ENCODE assay signal across 1 cellular context in genomic region chr6:121334299-121335104, GRCh38.
A peak's percentile ranks its signal among the peaks of the same experiment; 100 is the strongest.
TF ChIP-seq lines count a peak whose summit lies in the region.

TSS of gene TBC1D32 (minus strand) at chr6:121334480. CDS start at chr6:121334430, 50 bp downstream.

TF ChIP-seq in HEK293, 187 proteins besides CTCF, POLR2A, EP300 and RAD21 (continued from another document and continues in another):
- 0 out of 2 replicates have a peak, but pooled peaks have one; percentile 35 for TF ChIP-seq ZNF76 (tag by site-specific recombination; IDR thresholded peaks at IDR 0.05; ENCODE audit: borderline replicate concordance, low read depth)
- TF ChIP-seq ZNF174 (tag by site-specific recombination; IDR thresholded peaks at IDR 0.05) = no peak
- TF ChIP-seq, protein P1, sequence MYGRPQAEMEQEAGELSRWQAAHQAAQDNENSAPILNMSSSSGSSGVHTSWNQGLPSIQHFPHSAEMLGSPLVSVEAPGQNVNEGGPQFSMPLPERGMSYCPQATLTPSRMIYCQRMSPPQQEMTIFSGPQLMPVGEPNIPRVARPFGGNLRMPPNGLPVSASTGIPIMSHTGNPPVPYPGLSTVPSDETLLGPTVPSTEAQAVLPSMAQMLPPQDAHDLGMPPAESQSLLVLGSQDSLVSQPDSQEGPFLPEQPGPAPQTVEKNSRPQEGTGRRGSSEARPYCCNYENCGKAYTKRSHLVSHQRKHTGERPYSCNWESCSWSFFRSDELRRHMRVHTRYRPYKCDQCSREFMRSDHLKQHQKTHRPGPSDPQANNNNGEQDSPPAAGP (tag by site-specific recombination; IDR thresholded peaks at IDR 0.05) = peak; percentile 46; the same call in 1 of the 2 replicates
- peak; percentile 41; the same call in 1 of the 2 replicates for TF ChIP-seq ZNF777 (tag by site-specific recombination; IDR thresholded peaks at IDR 0.05; ENCODE audit: borderline replicate concordance)
- no peak for TF ChIP-seq HOXA7 (CRISPR knock-in tag; IDR thresholded peaks at IDR 0.05; ENCODE audit: borderline replicate concordance)
- no peak for TF ChIP-seq OSR2 (tag by site-specific recombination; IDR thresholded peaks at IDR 0.05)
- TF ChIP-seq ZNF791 (tag by site-specific recombination; IDR thresholded peaks at IDR 0.05) = no peak
- TF ChIP-seq ZNF248 (tag by site-specific recombination; IDR thresholded peaks at IDR 0.05) = no peak
- TF ChIP-seq SALL2 (tag by site-specific recombination; IDR thresholded peaks at IDR 0.05; ENCODE audit: borderline replicate concordance) = no peak
- TF ChIP-seq, protein P2, sequence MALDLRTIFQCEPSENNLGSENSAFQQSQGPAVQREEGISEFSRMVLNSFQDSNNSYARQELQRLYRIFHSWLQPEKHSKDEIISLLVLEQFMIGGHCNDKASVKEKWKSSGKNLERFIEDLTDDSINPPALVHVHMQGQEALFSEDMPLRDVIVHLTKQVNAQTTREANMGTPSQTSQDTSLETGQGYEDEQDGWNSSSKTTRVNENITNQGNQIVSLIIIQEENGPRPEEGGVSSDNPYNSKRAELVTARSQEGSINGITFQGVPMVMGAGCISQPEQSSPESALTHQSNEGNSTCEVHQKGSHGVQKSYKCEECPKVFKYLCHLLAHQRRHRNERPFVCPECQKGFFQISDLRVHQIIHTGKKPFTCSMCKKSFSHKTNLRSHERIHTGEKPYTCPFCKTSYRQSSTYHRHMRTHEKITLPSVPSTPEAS (tag by site-specific recombination; IDR thresholded peaks at IDR 0.05) = no peak
- no peak; the same call in 1 of the 2 replicates for TF ChIP-seq ZNF792 (tag by site-specific recombination; IDR thresholded peaks at IDR 0.05)
- no peak for TF ChIP-seq BCL6B (tag by site-specific recombination; IDR thresholded peaks at IDR 0.05)
- 0 out of 2 replicates have a peak, but pooled peaks have one; percentile 17 for TF ChIP-seq ZSCAN23 (tag by site-specific recombination; IDR thresholded peaks at IDR 0.05)
- no peak; the same call in none of the 2 replicates for TF ChIP-seq ZIC2 (tag by site-specific recombination; IDR thresholded peaks at IDR 0.05)
- TF ChIP-seq ZNF223 (tag by site-specific recombination; IDR thresholded peaks at IDR 0.05) = peak; percentile 92
- TF ChIP-seq ZNF571 (tag by site-specific recombination; IDR thresholded peaks at IDR 0.05) = no peak
- TF ChIP-seq, protein P3, sequence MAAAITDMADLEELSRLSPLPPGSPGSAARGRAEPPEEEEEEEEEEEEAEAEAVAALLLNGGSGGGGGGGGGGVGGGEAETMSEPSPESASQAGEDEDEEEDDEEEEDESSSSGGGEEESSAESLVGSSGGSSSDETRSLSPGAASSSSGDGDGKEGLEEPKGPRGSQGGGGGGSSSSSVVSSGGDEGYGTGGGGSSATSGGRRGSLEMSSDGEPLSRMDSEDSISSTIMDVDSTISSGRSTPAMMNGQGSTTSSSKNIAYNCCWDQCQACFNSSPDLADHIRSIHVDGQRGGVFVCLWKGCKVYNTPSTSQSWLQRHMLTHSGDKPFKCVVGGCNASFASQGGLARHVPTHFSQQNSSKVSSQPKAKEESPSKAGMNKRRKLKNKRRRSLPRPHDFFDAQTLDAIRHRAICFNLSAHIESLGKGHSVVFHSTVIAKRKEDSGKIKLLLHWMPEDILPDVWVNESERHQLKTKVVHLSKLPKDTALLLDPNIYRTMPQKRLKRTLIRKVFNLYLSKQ (tag by site-specific recombination; IDR thresholded peaks at IDR 0.05; ENCODE audit: borderline replicate concordance) = no peak
- TF ChIP-seq ZNF280D (tag by site-specific recombination; IDR thresholded peaks at IDR 0.05) = no peak
- no peak; the same call in 1 of the 2 replicates for TF ChIP-seq KLF8 (tag by site-specific recombination; IDR thresholded peaks at IDR 0.05)
- no peak for TF ChIP-seq ZNF211 (tag by site-specific recombination; IDR thresholded peaks at IDR 0.05; ENCODE audit: low read depth)
- no peak for TF ChIP-seq ZNF514 (tag by site-specific recombination; IDR thresholded peaks at IDR 0.05)
- TF ChIP-seq ZNF341 (tag by site-specific recombination; IDR thresholded peaks at IDR 0.05; ENCODE audit: low read depth) = peak; percentile 80
- TF ChIP-seq KLF9 (tag by site-specific recombination; IDR thresholded peaks at IDR 0.05; ENCODE audit: low read depth) = no peak
- TF ChIP-seq ZNF311 (tag by site-specific recombination; IDR thresholded peaks at IDR 0.05; ENCODE audit: borderline replicate concordance) = no peak
- TF ChIP-seq ZNF292 (tag by site-specific recombination; IDR thresholded peaks at IDR 0.05; ENCODE audit: borderline replicate concordance, low read depth) = no peak
- TF ChIP-seq, protein P4, sequence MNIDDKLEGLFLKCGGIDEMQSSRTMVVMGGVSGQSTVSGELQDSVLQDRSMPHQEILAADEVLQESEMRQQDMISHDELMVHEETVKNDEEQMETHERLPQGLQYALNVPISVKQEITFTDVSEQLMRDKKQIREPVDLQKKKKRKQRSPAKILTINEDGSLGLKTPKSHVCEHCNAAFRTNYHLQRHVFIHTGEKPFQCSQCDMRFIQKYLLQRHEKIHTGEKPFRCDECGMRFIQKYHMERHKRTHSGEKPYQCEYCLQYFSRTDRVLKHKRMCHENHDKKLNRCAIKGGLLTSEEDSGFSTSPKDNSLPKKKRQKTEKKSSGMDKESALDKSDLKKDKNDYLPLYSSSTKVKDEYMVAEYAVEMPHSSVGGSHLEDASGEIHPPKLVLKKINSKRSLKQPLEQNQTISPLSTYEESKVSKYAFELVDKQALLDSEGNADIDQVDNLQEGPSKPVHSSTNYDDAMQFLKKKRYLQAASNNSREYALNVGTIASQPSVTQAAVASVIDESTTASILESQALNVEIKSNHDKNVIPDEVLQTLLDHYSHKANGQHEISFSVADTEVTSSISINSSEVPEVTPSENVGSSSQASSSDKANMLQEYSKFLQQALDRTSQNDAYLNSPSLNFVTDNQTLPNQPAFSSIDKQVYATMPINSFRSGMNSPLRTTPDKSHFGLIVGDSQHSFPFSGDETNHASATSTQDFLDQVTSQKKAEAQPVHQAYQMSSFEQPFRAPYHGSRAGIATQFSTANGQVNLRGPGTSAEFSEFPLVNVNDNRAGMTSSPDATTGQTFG (tag by site-specific recombination; IDR thresholded peaks at IDR 0.05; ENCODE audit: borderline replicate concordance) = no peak
- no peak for TF ChIP-seq ZNF202 (tag by site-specific recombination; IDR thresholded peaks at IDR 0.05; ENCODE audit: borderline replicate concordance)
- no peak for TF ChIP-seq ZNF621 (tag by site-specific recombination; IDR thresholded peaks at IDR 0.05)
- no peak for TF ChIP-seq ZNF530 (tag by site-specific recombination; IDR thresholded peaks at IDR 0.05; ENCODE audit: low read depth)
- no peak for TF ChIP-seq TSHZ1 (tag by site-specific recombination; IDR thresholded peaks at IDR 0.05; ENCODE audit: borderline replicate concordance)
- peak; percentile 60 for TF ChIP-seq ZFHX2 (tag by site-specific recombination; conservative IDR thresholded peaks at IDR 0.05)
- peak; percentile 96 for TF ChIP-seq ZBTB21 (tag by site-specific recombination; IDR thresholded peaks at IDR 0.05)
- TF ChIP-seq, protein P5, sequence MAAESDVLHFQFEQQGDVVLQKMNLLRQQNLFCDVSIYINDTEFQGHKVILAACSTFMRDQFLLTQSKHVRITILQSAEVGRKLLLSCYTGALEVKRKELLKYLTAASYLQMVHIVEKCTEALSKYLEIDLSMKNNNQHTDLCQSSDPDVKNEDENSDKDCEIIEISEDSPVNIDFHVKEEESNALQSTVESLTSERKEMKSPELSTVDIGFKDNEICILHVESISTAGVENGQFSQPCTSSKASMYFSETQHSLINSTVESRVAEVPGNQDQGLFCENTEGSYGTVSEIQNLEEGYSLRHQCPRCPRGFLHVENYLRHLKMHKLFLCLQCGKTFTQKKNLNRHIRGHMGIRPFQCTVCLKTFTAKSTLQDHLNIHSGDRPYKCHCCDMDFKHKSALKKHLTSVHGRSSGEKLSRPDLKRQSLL (tag by site-specific recombination; IDR thresholded peaks at IDR 0.05) = no peak
- no peak for TF ChIP-seq ZNF555 (tag by site-specific recombination; conservative IDR thresholded peaks at IDR 0.05)
- TF ChIP-seq, protein P6, sequence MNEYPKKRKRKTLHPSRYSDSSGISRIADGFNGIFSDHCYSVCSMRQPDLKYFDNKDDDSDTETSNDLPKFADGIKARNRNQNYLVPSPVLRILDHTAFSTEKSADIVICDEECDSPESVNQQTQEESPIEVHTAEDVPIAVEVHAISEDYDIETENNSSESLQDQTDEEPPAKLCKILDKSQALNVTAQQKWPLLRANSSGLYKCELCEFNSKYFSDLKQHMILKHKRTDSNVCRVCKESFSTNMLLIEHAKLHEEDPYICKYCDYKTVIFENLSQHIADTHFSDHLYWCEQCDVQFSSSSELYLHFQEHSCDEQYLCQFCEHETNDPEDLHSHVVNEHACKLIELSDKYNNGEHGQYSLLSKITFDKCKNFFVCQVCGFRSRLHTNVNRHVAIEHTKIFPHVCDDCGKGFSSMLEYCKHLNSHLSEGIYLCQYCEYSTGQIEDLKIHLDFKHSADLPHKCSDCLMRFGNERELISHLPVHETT (tag by site-specific recombination; IDR thresholded peaks at IDR 0.05) = no peak
- no peak for TF ChIP-seq KLF1 (tag by site-specific recombination; IDR thresholded peaks at IDR 0.05)
- no peak for TF ChIP-seq ZNF391 (tag by site-specific recombination; IDR thresholded peaks at IDR 0.05; ENCODE audit: borderline replicate concordance, low read depth)
- peak; percentile 76 for TF ChIP-seq ZBTB17 (tag by site-specific recombination; IDR thresholded peaks at IDR 0.05)
- no peak for TF ChIP-seq HOXD13 (CRISPR knock-in tag; IDR thresholded peaks at IDR 0.05; ENCODE audit: borderline replicate concordance)
- TF ChIP-seq ZNF132 (tag by site-specific recombination; IDR thresholded peaks at IDR 0.05; ENCODE audit: borderline replicate concordance) = no peak
- TF ChIP-seq ZNF155 (tag by site-specific recombination; IDR thresholded peaks at IDR 0.05) = no peak
- TF ChIP-seq ZNF558 (tag by site-specific recombination; IDR thresholded peaks at IDR 0.05) = no peak
- TF ChIP-seq TCF7L2 (IDR thresholded peaks at IDR 0.05; ENCODE audit: borderline replicate concordance, low read depth, low read length) = no peak
- TF ChIP-seq, protein P7, sequence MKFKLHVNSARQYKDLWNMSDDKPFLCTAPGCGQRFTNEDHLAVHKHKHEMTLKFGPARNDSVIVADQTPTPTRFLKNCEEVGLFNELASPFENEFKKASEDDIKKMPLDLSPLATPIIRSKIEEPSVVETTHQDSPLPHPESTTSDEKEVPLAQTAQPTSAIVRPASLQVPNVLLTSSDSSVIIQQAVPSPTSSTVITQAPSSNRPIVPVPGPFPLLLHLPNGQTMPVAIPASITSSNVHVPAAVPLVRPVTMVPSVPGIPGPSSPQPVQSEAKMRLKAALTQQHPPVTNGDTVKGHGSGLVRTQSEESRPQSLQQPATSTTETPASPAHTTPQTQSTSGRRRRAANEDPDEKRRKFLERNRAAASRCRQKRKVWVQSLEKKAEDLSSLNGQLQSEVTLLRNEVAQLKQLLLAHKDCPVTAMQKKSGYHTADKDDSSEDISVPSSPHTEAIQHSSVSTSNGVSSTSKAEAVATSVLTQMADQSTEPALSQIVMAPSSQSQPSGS (tag by site-specific recombination; IDR thresholded peaks at IDR 0.05; ENCODE audit: low read depth) = peak; percentile 92
- TF ChIP-seq ZNF184 (tag by site-specific recombination; IDR thresholded peaks at IDR 0.05) = no peak
- TF ChIP-seq ZNF23 (tag by site-specific recombination; IDR thresholded peaks at IDR 0.05; ENCODE audit: borderline replicate concordance) = no peak
- no peak for TF ChIP-seq ZNF133 (tag by site-specific recombination; IDR thresholded peaks at IDR 0.05)
